Comparison of ENCODE assay signal across 8 cellular contexts in genomic region chr12:42349119-42350020, GRCh38. TPM values are rescaled to one million over a fixed set of nuclear protein-coding genes. Genes with fewer than 3 reads are reported as not detected.
DNase-seq lines count a peak whose midpoint lies in the region; ATAC-seq, FAIRE-seq and TF ChIP-seq lines count a peak whose summit lies in the region.
"Not testable (repeated sequence)": the region's sequence is repeated elsewhere in the genome, so short reads cannot be mapped to it uniquely, and the experiment has no call there.

No MANE protein-coding gene starts in this region.

- peak; percentile 56 to 86; a peak in 3 of 6 replicates for ATAC-seq in A549
- ATAC-seq in foreskin keratinocyte: peak; percentile 57
- ATAC-seq in left ventricle myocardium superior: peak; percentile 58
- ATAC-seq in left lung: peak; percentile 62
- peak; percentile 40 for ATAC-seq in upper lobe of right lung

- H3K36me3 ChIP-seq in HUES48 (ENCODE audit: control insufficient read depth, insufficient read depth, low read length) (peaks cover 14% of the 10 kb centered on the region), left lung (peaks cover 0 to 20% of the 10 kb centered on the region in 2 donors), upper lobe of right lung (peaks cover 11% of the 10 kb centered on the region)

- H3K36me3 Mint-ChIP-seq in MCF 10A (ENCODE audit: insufficient read depth, unreplicated experiment): not testable (repeated sequence)

- H3K4me1 ChIP-seq in A549: peaks cover 23% of the 10 kb centered on the region
- H3K4me1 ChIP-seq in HUES48 (ENCODE audit: control insufficient read depth, insufficient read depth, low read length); left lung; upper lobe of right lung: not testable (repeated sequence)
- H3K4me1 ChIP-seq in foreskin keratinocyte: peaks cover 12% of the 10 kb centered on the region

- not testable (repeated sequence) for BruUV-seq in MCF 10A (replicated peaks; lab: Mats Ljungman, UMichigan)

- peak overlapping the region; percentile 29; the same call in 1 of the 3 replicates for H3K4me3 ChIP-seq in A549
- H3K4me3 ChIP-seq in HUES48 (ENCODE audit: low read depth, low read length); left lung; upper lobe of right lung: not testable (repeated sequence)

- TF ChIP-seq EP300 in A549 (IDR thresholded peaks at IDR 0.05): not testable (repeated sequence)

- 12% methylated on average over 12 of the region's 16 CpGs for WGBS in A549 (ENCODE audit: missing lambda C conversion rate)

- not testable (repeated sequence) for TF ChIP-seq CTCF in A549 (IDR thresholded peaks at IDR 0.05); MCF 10A (IDR thresholded peaks at IDR 0.05; ENCODE audit: unreplicated experiment); foreskin keratinocyte (conservative IDR thresholded peaks at IDR 0.05); left lung (IDR thresholded peaks at IDR 0.05); upper lobe of right lung (IDR thresholded peaks at IDR 0.05)

- intact Hi-C loops in MCF 10A (cut with micrococcal nuclease); left ventricle myocardium superior (cut with micrococcal nuclease); left lung (cut with DNase I); upper lobe of right lung (cut with DNase I): not testable (repeated sequence)

- TF ChIP-seq RAD21 in A549 (conservative IDR thresholded peaks at IDR 0.05 in 1 of 2, IDR thresholded peaks at IDR 0.05 in 1 of 2): not testable (repeated sequence)

- H3K27ac ChIP-seq in A549 (peak overlapping the region; percentile 86 to 97), HUES48 (ENCODE audit: low read depth, low read length) (peak overlapping the region; percentile 50), foreskin keratinocyte (peak overlapping the region; percentile 36)
- not testable (repeated sequence) for H3K27ac ChIP-seq in left lung, upper lobe of right lung

- H3K27ac Mint-ChIP-seq in MCF 10A (ENCODE audit: low read depth, unreplicated experiment): peak overlapping the region; percentile 80

- DNase-seq in A549 (ENCODE audit: low read depth in 1 of 2, low spot score in 1 of 2); MCF 10A (ENCODE audit: unreplicated experiment); foreskin keratinocyte; left ventricle myocardium superior; left lung; upper lobe of right lung: not testable (repeated sequence)
- DNase-seq in NCI-H82 (lab: John Stamatoyannopoulos, UW): peak; percentile 38

- not testable (repeated sequence) for H3K9me3 ChIP-seq in A549; HUES48 (ENCODE audit: control insufficient read depth, insufficient read depth, low read length); left lung; upper lobe of right lung

- not testable (repeated sequence) for H3K9me3 Mint-ChIP-seq in MCF 10A (ENCODE audit: unreplicated experiment)

- H3K4me1 Mint-ChIP-seq in MCF 10A (ENCODE audit: insufficient read depth, unreplicated experiment): not testable (repeated sequence)

- peak; percentile 39 for FAIRE-seq in A549 (lab: Jason Lieb, UNC)

- not testable (repeated sequence) for H3K4me3 Mint-ChIP-seq in MCF 10A (ENCODE audit: unreplicated experiment)

- H3K9ac ChIP-seq in HUES48 (ENCODE audit: low read depth, low read length): not testable (repeated sequence)

- peak overlapping the region; percentile 80 for H3K4me2 ChIP-seq in A549

- TF ChIP-seq POLR2A in A549 (IDR thresholded peaks at IDR 0.05; ENCODE audit: low read length): not testable (repeated sequence)

- POLR2A ChIA-PET in A549 (lab: Yijun Ruan, JAX): interaction anchor here (0.6 kb wide), 1 partner anchor 9 kb away, joined by 3 read pairs; no protein-coding TSS in a partner anchor
- POLR2A ChIA-PET in MCF 10A (lab: Yijun Ruan, JAX): interaction anchor here (0.6 to 1.8 kb wide), 9 partner anchors 10 to 1141 kb away, joined by 3 to 11 read pairs (median 3); partner anchors contain the start of genes PPHLN1 and ZCRB1

- CTCF ChIA-PET in A549 (lab: Yijun Ruan, JAX): interaction anchor here (0.8 to 1.7 kb wide), 3 partner anchors 11 to 23 kb away, joined by 3 to 5 read pairs (median 4); no protein-coding TSS in a partner anchor
- CTCF ChIA-PET in MCF 10A (lab: Yijun Ruan, JAX): interaction anchor here (1.4 to 4.7 kb wide), 3 partner anchors 17 to 325 kb away, joined by 4 to 31 read pairs (median 4); no protein-coding TSS in a partner anchor

- H3K27me3 Mint-ChIP-seq in MCF 10A (ENCODE audit: insufficient read depth, unreplicated experiment): not testable (repeated sequence)

- not testable (repeated sequence) for H3K27me3 ChIP-seq in HUES48 (ENCODE audit: control insufficient read depth, insufficient read depth, low read length); foreskin keratinocyte; left lung; upper lobe of right lung

TF ChIP-seq in A549, 52 proteins besides CTCF, POLR2A, EP300 and RAD21:
- peak; percentile 89 for TF ChIP-seq HEYL (CRISPR knock-in tag; IDR thresholded peaks at IDR 0.05)
- TF ChIP-seq HOXB5 (CRISPR knock-in tag; IDR thresholded peaks at IDR 0.05): peak; percentile 92
- 0 out of 2 replicates have a peak, but pooled peaks have one; percentile 55 for TF ChIP-seq FOSB (CRISPR knock-in tag; IDR thresholded peaks at IDR 0.05)
- peak; percentile 85 for TF ChIP-seq ZNF302 (CRISPR knock-in tag; IDR thresholded peaks at IDR 0.05)
- peak; percentile 71; the same call in 1 of the 2 replicates for TF ChIP-seq FOXS1 (CRISPR knock-in tag; IDR thresholded peaks at IDR 0.05)
- peak; percentile 89; the same call in 1 of the 2 replicates for TF ChIP-seq ZSCAN20 (CRISPR knock-in tag; IDR thresholded peaks at IDR 0.05)
- TF ChIP-seq EHF (CRISPR knock-in tag; IDR thresholded peaks at IDR 0.05): peak; percentile 81; the same call in 1 of the 2 replicates
- peak; percentile 92; the same call in 1 of the 2 replicates for TF ChIP-seq HOXB13 (CRISPR knock-in tag; IDR thresholded peaks at IDR 0.05; ENCODE audit: low read depth)
- TF ChIP-seq ATOH8 (CRISPR knock-in tag; IDR thresholded peaks at IDR 0.05; ENCODE audit: low read depth): 0 out of 2 replicates have a peak, but pooled peaks have one; percentile 73

RNA-seq across cellular contexts. Expression of gene PPHLN1, which starts 23.4 kb away (rescaled TPM):
- polyA plus RNA-seq in A549 (2011; rRNA removed) (88.8 and 135 TPM in 2 replicates), A549 (2017; fragmentation: RNase III; extraction: RNeasy Plus Mini Kit Qiagen cat#74134 plus additional on column Dnase treatment) (54.8 to 57.3 TPM (median 55.5 TPM) in 3 replicates), foreskin keratinocyte (38.5 and 41.6 TPM in 2 replicates)
- polyA plus RNA-seq in A549 (2012; cell fraction: cytosol; rRNA removed): 38.6 and 57.6 TPM in 2 replicates
- polyA plus RNA-seq in A549 (2012; cell fraction: nucleus; rRNA removed): 31.9 and 35.5 TPM in 2 replicates
- 25.2 and 42.1 TPM in 2 replicates for polyA minus RNA-seq in A549 (2011; rRNA and poly(A)+ RNA removed)
- total RNA-seq in MCF 10A (2022) (51.1 and 54.5 TPM in 2 replicates), foreskin keratinocyte (58.2 and 61.0 TPM in 2 replicates), left ventricle myocardium superior (27.8 TPM), left lung (10 to 100 TPM; 42.2 to 44.3 TPM), upper lobe of right lung (41.8 TPM)

RNA-seq across cellular contexts. Expression of gene ZCRB1, which starts 23.5 kb away (rescaled TPM):
- polyA plus RNA-seq in A549 (2011; rRNA removed): 49.6 and 93.0 TPM in 2 replicates
- polyA plus RNA-seq in A549 (2012; cell fraction: cytosol; rRNA removed): 28.7 and 30.5 TPM in 2 replicates
- polyA plus RNA-seq in A549 (2012; cell fraction: nucleus; rRNA removed): 5.1 and 6.6 TPM in 2 replicates
- polyA plus RNA-seq in A549 (2017; fragmentation: RNase III; extraction: RNeasy Plus Mini Kit Qiagen cat#74134 plus additional on column Dnase treatment): 62.7 to 65.9 TPM (median 65.6 TPM) in 3 replicates
- 14.5 and 22.8 TPM in 2 replicates for polyA minus RNA-seq in A549 (2011; rRNA and poly(A)+ RNA removed)
- 62.2 and 76.7 TPM in 2 replicates for total RNA-seq in MCF 10A (2022)
- 46.1 and 57.6 TPM in 2 replicates for total RNA-seq in foreskin keratinocyte
- 64.2 and 66.4 TPM in 2 replicates for polyA plus RNA-seq in foreskin keratinocyte
- 58.6 TPM for total RNA-seq in left ventricle myocardium superior
- 10 to 100 TPM; 34.8 to 38.2 TPM for total RNA-seq in left lung
- total RNA-seq in upper lobe of right lung: 36.2 TPM
